Comparison of ENCODE assay signal across 18 cellular contexts in the genomic region with DNA sequence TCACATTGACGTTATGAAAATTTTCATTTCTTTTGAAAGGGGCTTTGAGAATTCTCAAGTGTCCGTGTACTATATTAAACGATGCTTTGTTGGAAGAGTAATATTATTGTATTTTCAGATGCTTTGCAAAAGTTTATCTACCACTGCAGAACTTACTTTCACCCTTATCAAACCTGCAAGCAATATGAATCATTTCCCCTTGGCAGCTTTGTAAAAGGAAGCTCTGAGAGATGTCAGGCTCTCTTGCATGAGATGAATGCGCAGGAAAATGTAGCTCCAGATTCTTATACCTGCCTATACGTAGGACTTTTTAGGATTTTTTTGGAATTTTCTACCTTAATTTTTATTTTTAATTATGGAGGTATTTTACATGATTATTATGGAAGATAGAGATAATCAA. TPM values are rescaled to one million over a fixed set of nuclear protein-coding genes. Genes with fewer than 3 reads are reported as not detected.
A peak's percentile ranks its signal among the peaks of the same experiment; 100 is the strongest.
DNase-seq lines count a peak whose midpoint lies in the region; ATAC-seq and TF ChIP-seq lines count a peak whose summit lies in the region.
"Had no signal": no experiment of that assay in that cellular context is flagged by ENCODE, and none has a peak within 500 bp of the region (broad histone marks: within the 10 kb centered on the region; RNA-seq: fewer than 3 reads in every experiment).

No MANE protein-coding gene starts in this region.

- ATAC-seq in HG03280 (IDR thresholded peaks at IDR 0.05; ENCODE audit: unreplicated experiment) = no peak

- H3F3A ChIP-seq in smooth muscle cell (ENCODE audit: low read depth) = peaks cover 9% of the 10 kb centered on the region

- no peaks in the 10 kb centered on the region for H4K20me1 ChIP-seq in smooth muscle cell (ENCODE audit: low read depth)

- peak; percentile 79 for DNase-seq in NCI-H226
- DNase-seq in amniotic epithelial cell (ENCODE audit: low read depth) = peak; percentile 40
- DNase-seq in erythroblast (lab: John Stamatoyannopoulos, UW) = peak; percentile 46 to 54
- no peak for DNase-seq in SHP77 (lab: John Stamatoyannopoulos, UW)
- no peak for DNase-seq in smooth muscle cell (lab: John Stamatoyannopoulos, UW; ENCODE audit: unreplicated experiment)
- no peak for DNase-seq in dorsolateral prefrontal cortex
- DNase-seq: Calu3; CD4-positive, CD25-positive, alpha-beta regulatory T cell; DMS53; MV-4-11; NCI-H1436; NCI-H2029; NCI-H2171 treated with DMSO at 0.1 percent for 48 hours; NCI-H524; Right ventricle myocardium superior; SK-N-SH had no signal

- no peaks in the 10 kb centered on the region for H3K27me3 ChIP-seq in smooth muscle cell (ENCODE audit: low read depth)
- no peaks in the 10 kb centered on the region for H3K27me3 ChIP-seq in dorsolateral prefrontal cortex
- H3K27me3 ChIP-seq: Peyer's patch had no signal

- TF ChIP-seq POLR2A in erythroblast (IDR thresholded peaks at IDR 0.05; ENCODE audit: low read length) = no peak

- no peaks in the 10 kb centered on the region for H3K4me1 ChIP-seq in smooth muscle cell (ENCODE audit: low read depth)

- intact Hi-C loops in dorsolateral prefrontal cortex (cut with DNase I) = loop anchor here in 1 of 2 donors (5.0 kb wide), 2 partner anchors 34 to 124 kb away; a partner anchor contains a TSS

- H3K4me2 ChIP-seq in smooth muscle cell = no peak overlapping the region
- H3K4me2 ChIP-seq: SK-N-SH had no signal

- H3K79me2 ChIP-seq in smooth muscle cell (ENCODE audit: low read depth) = no peaks in the 10 kb centered on the region

- no peak for TF ChIP-seq CTCF in smooth muscle cell (IDR thresholded peaks at IDR 0.05; ENCODE audit: borderline replicate concordance, insufficient read depth, poor library complexity, severe bottlenecking)
- TF ChIP-seq CTCF in dorsolateral prefrontal cortex (IDR thresholded peaks at IDR 0.05 in 54 of 56, conservative IDR thresholded peaks at IDR 0.05 in 2 of 56; ENCODE audit: low read depth in 1 of 56, partially characterized antibody in 56 of 56) = no peak

- H3K27ac ChIP-seq in smooth muscle cell (ENCODE audit: low read depth) (no peak overlapping the region), dorsolateral prefrontal cortex (no peak overlapping the region)
- H3K27ac ChIP-seq: Peyer's patch had no signal

- WGBS in smooth muscle cell (ENCODE audit: low lambda C conversion rate) = 88% methylated on average over 5 of the region's 5 CpGs

- H3K36me3 ChIP-seq in smooth muscle cell (ENCODE audit: low read depth) = no peaks in the 10 kb centered on the region

- H2AFZ ChIP-seq in smooth muscle cell (ENCODE audit: low read depth) = no peak overlapping the region

- H3K4me3 ChIP-seq in smooth muscle cell (no peak overlapping the region), dorsolateral prefrontal cortex (no peak overlapping the region)
- H3K4me3 ChIP-seq: Peyer's patch had no signal

- no peak overlapping the region for H3K9ac ChIP-seq in smooth muscle cell (ENCODE audit: low read depth)
- H3K9ac ChIP-seq: SK-N-SH had no signal

- no peaks in the 10 kb centered on the region for H3K9me3 ChIP-seq in smooth muscle cell (replicated peaks; ENCODE audit: low read depth)
- H3K9me3 ChIP-seq: Peyer's patch, SK-N-SH had no signal

RNA-seq across cellular contexts. Expression of a gene that starts 34.5 kb away (rescaled TPM):
- total RNA-seq in smooth muscle cell (5.9 and 8.2 TPM in 2 replicates), dorsolateral prefrontal cortex (10 to 100 TPM; 32.5 to 90.3 (median 61.9) TPM)
- polyA plus RNA-seq in smooth muscle cell = 3.6 and 4.1 TPM in 2 replicates

Comparison
In these comparisons a context has a peak if more than half of its experiments do, and no peak if none do; other contexts are left out.
1. DNase-seq: peak in NCI-H226 (single experiment), amniotic epithelial cell (single experiment) and erythroblast (2 of 2); none in SHP77 (0 of 2), smooth muscle cell (single experiment) and dorsolateral prefrontal cortex (0 of 10).